ENCODE assay signal across 9 cellular contexts in the genomic region with DNA sequence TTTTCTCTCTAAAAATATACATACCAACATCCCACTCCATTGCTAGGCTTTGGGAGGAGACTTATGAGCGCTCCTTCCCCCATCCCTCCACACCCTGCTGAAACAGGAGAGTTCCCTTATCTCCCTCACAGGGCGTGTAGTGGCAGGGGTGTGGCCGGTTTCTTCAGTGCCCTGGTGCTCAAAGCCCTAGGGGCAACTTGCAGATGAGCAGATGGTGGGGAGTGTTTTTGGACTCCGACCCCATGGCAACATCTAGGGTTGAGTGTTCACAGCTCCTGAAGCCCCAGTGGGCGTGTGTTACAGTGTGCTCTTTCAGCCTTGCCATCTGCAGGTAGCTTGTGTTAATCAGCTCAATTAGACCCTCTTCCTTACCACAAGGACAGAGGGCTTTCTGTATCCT.
A peak's percentile ranks its signal among the peaks of the same experiment; 100 is the strongest.
DNase-seq lines count a peak whose midpoint lies in the region; ATAC-seq and TF ChIP-seq lines count a peak whose summit lies in the region.
"Had no signal": no experiment of that assay in that cellular context is flagged by ENCODE, and none has a peak within 500 bp of the region (broad histone marks: within the 10 kb centered on the region; RNA-seq: fewer than 3 reads in every experiment).

No MANE protein-coding gene starts in this region.

- TF ChIP-seq CTCF in OCI-LY1 (IDR thresholded peaks at IDR 0.05; ENCODE audit: low read length), result no peak

- H2AFZ ChIP-seq in OCI-LY1 (ENCODE audit: low read length), result no peak overlapping the region

- peak overlapping the region; percentile 55 for H3K4me3 ChIP-seq in OCI-LY1 (ENCODE audit: low read depth, low read length, poor library complexity, severe bottlenecking)

- peak overlapping the region; percentile 64; the same call in 1 of the 2 replicates for H3K9ac ChIP-seq in OCI-LY1 (ENCODE audit: low read length)

- H3K36me3 ChIP-seq in OCI-LY1 (ENCODE audit: insufficient read depth, low read length), result no peaks in the 10 kb centered on the region

- H3K9me3 ChIP-seq in OCI-LY1 (ENCODE audit: low read length), result peaks cover 2% of the 10 kb centered on the region; the same call in 1 of the 2 replicates

- peak overlapping the region; percentile 98 for H3K27ac ChIP-seq in OCI-LY1 (ENCODE audit: low read depth, low read length, poor library complexity, severe bottlenecking)
- H3K27ac ChIP-seq: 22Rv1 had no signal

- no peaks in the 10 kb centered on the region for H3K9me2 ChIP-seq in OCI-LY1 (ENCODE audit: low read depth, low read length)

- ATAC-seq in HG03135 (IDR thresholded peaks at IDR 0.05; ENCODE audit: unreplicated experiment), result peak; percentile 50
- no peak for ATAC-seq in GM18519 (IDR thresholded peaks at IDR 0.05; ENCODE audit: low FRiP score, unreplicated experiment)
- no peak for ATAC-seq in GM19395 (IDR thresholded peaks at IDR 0.05; ENCODE audit: unreplicated experiment)

- peak overlapping the region; percentile 65 for H3K4me2 ChIP-seq in OCI-LY1 (ENCODE audit: low read length)

- H3K4me1 ChIP-seq in OCI-LY1 (ENCODE audit: insufficient read depth, low read length, severe bottlenecking), result peaks cover 74% of the 10 kb centered on the region

- 0 out of 2 replicates have a peak, but pooled peaks cover 7% of the 10 kb centered on the region for H3F3A ChIP-seq in OCI-LY1 (ENCODE audit: insufficient read depth, low read length)

- no peaks in the 10 kb centered on the region for H3K79me2 ChIP-seq in OCI-LY1 (ENCODE audit: insufficient read depth, low read length)

- no peaks in the 10 kb centered on the region for H4K20me1 ChIP-seq in OCI-LY1 (ENCODE audit: insufficient read depth, low read length)

- peak; percentile 17 for DNase-seq in DMS153 (lab: John Stamatoyannopoulos, UW)
- no peak for DNase-seq in DMS153 treated with DMSO at 0.1 percent for 48 hours (lab: John Stamatoyannopoulos, UW; ENCODE audit: unreplicated experiment)
- DNase-seq in posterior vena cava (ENCODE audit: low spot score), result peak; percentile 58
- DNase-seq in C1 segment of cervical spinal cord (lab: John Stamatoyannopoulos, UW), result no peak

- H3K27me3 ChIP-seq in OCI-LY1 (ENCODE audit: insufficient read depth, low read length), result no peaks in the 10 kb centered on the region

- intact Hi-C loops in posterior vena cava (cut with DNase I), result no loop called here

Comparison
In these comparisons a context has a peak if more than half of its experiments do, and no peak if none do; other contexts are left out.
1. DNase-seq: peak in DMS153 (single experiment) and posterior vena cava (single experiment); none in DMS153 treated with DMSO at 0.1 percent for 48 hours (single experiment) and C1 segment of cervical spinal cord (0 of 14).